Comparison of ENCODE assay signal across 7 cellular contexts in the genomic region with DNA sequence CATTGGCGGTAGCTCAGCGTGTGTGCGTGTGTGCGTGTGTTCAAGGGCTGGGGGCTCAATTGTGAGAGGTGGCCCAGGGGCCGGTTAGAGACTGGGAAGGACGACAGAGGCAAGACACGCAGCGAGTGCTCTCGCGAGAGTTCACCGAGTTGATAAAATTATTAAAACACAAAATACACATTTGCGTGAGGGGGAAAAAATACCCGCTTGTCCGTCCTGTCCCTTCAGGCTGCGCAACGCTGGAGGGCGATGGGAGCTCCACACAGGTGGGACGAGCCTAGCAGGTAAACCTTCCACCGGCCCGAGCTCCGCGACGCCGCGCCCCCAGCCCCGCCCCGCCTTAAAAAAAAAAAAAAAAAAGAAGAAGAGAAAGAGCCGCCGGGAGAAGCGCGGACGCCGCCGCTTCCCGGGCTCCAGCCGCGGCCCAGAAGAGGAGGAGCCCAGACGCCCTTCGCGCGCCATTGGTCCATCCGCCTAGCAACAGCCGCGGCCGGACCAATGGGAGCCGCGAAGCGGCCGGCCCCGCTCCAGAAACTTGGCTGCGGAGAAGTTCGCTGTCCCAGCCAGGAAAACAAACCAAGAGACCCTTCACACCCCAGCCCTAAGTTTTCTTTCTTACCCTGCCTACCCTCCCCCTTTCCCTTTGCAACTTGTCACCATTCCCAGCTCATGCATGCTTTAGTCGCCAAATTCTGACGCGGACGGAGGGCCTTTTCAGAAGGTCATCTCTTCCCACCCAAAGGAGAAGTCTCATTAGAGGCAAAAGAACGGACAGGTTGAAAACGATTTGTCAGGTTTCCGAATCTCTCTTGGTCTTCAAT.
DNase-seq lines count a peak whose midpoint lies in the region; ATAC-seq, FAIRE-seq and TF ChIP-seq lines count a peak whose summit lies in the region.

No MANE protein-coding gene starts in this region.

- H3K4me1 ChIP-seq in kidney (ENCODE audit: control insufficient read depth in 1 of 2, insufficient read depth in 1 of 2, low read depth in 1 of 2, low read length in 2 of 2), result peaks cover 17 to 37% of the 10 kb centered on the region in 2 donors

- peak overlapping the region; percentile 67 to 83 for H3K9ac ChIP-seq in kidney (ENCODE audit: low read length in 2 of 2)

- peak; percentile 76 for FAIRE-seq in kidney (lab: Jason Lieb, UNC)

- H3K4me3 ChIP-seq in choroid plexus epithelial cell (ENCODE audit: low read depth, low read length), result peak overlapping the region; percentile 71
- H3K4me3 ChIP-seq in kidney (ENCODE audit: low read length in 2 of 2), result peak overlapping the region; percentile 74 to 89

- no peaks in the 10 kb centered on the region for H3K36me3 ChIP-seq in kidney (ENCODE audit: control insufficient read depth in 1 of 2, insufficient read depth in 2 of 2, low read length in 2 of 2)

- TF ChIP-seq CTCF in choroid plexus epithelial cell (conservative IDR thresholded peaks at IDR 0.05; ENCODE audit: low read depth, low read length) (no peak), kidney (IDR thresholded peaks at IDR 0.05; ENCODE audit: borderline replicate concordance, extremely low read depth, insufficient read depth) (no peak)

- H3K27ac ChIP-seq in kidney (ENCODE audit: low read depth in 2 of 2, low read length in 2 of 2), result peak overlapping the region; percentile 83 to 84

- peak; percentile 6 for DNase-seq in NCI-H2107 (lab: John Stamatoyannopoulos, UW)
- peak; percentile 75 for DNase-seq in activated CD4-positive, CD25-positive, alpha-beta regulatory T cell treated with anti-CD3 and anti-CD28 coated beads, Interleukin-2, amount 50 U/mL, for 72 hours
- DNase-seq in choroid plexus epithelial cell (ENCODE audit: low read depth), result peak; percentile 90
- peak; percentile 96 for DNase-seq in kidney
- DNase-seq in stimulated activated CD4-positive, alpha-beta T cell treated with anti-CD3 and anti-CD28 coated beads, Interleukin-12 subunit alpha, Interleukin-12 subunit beta, amount 100 ng/mL, for 24 hours (ENCODE audit: low read depth in 2 of 2), result peak; percentile 46 to 66

- no peaks in the 10 kb centered on the region for H3K9me3 ChIP-seq in kidney (ENCODE audit: control insufficient read depth in 1 of 2, low read length in 2 of 2)

- ATAC-seq in GM18511 (IDR thresholded peaks at IDR 0.05; ENCODE audit: unreplicated experiment), result peak; percentile 100
- ATAC-seq in HG02973 (IDR thresholded peaks at IDR 0.05; ENCODE audit: unreplicated experiment), result peak; percentile 99

- intact Hi-C loops in kidney (cut with DNase I), result no loop called here

Comparison
In these comparisons a context has a peak if more than half of its experiments do, and no peak if none do; other contexts are left out.
1. Peak in every context shown above with its lines: DNase-seq, ATAC-seq, H3K4me3 ChIP-seq and H3K27ac ChIP-seq.
2. DNase-seq: peak in every context shown above with its lines; median percentile 96 in kidney; 90 in choroid plexus epithelial cell; 75 in activated CD4-positive, CD25-positive, alpha-beta regulatory T cell treated with anti-CD3 and anti-CD28 coated beads, Interleukin-2, amount 50 U/mL, for 72 hours; 56 in stimulated activated CD4-positive, alpha-beta T cell treated with anti-CD3 and anti-CD28 coated beads, Interleukin-12 subunit alpha, Interleukin-12 subunit beta, amount 100 ng/mL, for 24 hours; 6 in NCI-H2107.